Comparison of ENCODE assay signal across 31 cellular contexts in the genomic region with DNA sequence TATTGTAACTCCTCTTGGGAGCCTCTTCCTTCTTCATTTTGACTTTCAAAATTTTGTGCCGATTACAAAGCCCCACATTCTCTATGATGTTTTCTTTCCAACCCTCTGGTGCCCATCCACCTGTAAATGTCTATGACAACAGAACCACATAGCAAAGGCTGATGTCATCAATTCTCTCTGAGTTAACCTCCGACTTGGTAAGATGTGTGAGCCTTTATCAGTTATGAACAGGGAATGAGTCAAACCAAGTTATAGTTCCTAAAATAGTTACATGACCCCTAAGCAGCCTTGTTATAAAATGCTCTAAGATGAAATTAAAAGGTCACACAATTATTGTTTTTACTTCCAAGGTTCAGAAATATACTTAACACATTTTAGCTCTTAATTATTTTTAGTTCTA.
"Had no signal": no experiment of that assay in that cellular context is flagged by ENCODE, and none has a peak within 500 bp of the region (broad histone marks: within the 10 kb centered on the region; RNA-seq: fewer than 3 reads in every experiment).

No MANE protein-coding gene starts in this region.

- H3K4me3 ChIP-seq: body of pancreas, gastroesophageal sphincter, hepatocyte, ovary, uterus had no signal

- H3K36me3 Mint-ChIP-seq: activated naive CD8-positive, alpha-beta T cell; mesothelial cell of epicardium; stimulated activated memory B cell treated with anti-CD40 and anti-IgM and Interleukin-4, amounts not matched to agents 10 μg/mL and 1 μg/mL and 100 μg/mL, for 72 hours; type B pancreatic cell had no signal

- H3K4me3 Mint-ChIP-seq: activated CD4-positive, alpha-beta T cell treated with anti-CD3 and anti-CD28 coated beads for 36 hours; activated CD8-positive, alpha-beta T cell treated with anti-CD3 and anti-CD28 coated beads, Interleukin-2, amount 10 ng/mL, durations not matched to agents 7 days and 5 days; activated naive CD8-positive, alpha-beta T cell; effector memory CD8-positive, alpha-beta T cell; mesothelial cell of epicardium; naive B cell; nephron progenitor cell; stimulated activated memory B cell treated with anti-CD40 and anti-IgM and Interleukin-4, amounts not matched to agents 10 μg/mL and 1 μg/mL and 100 μg/mL, for 72 hours; stimulated activated naive CD8-positive, alpha-beta T cell treated with anti-CD3 and anti-CD28 coated beads, Interleukin-15, amount 100 ng/mL, for 72 hours; type B pancreatic cell had no signal

- H3K36me3 ChIP-seq: gastroesophageal sphincter, neutrophil, ovary, uterus had no signal

- H3K4me1 Mint-ChIP-seq: activated CD4-positive, alpha-beta T cell treated with anti-CD3 and anti-CD28 coated beads for 36 hours; mesothelial cell of epicardium; stimulated activated naive CD8-positive, alpha-beta T cell treated with anti-CD3 and anti-CD28 coated beads, Interleukin-15, amount 100 ng/mL, for 72 hours had no signal

- DNase-seq: activated CD4-positive, alpha-beta T cell treated with anti-CD3 and anti-CD28 coated beads for 36 hours; activated CD4-positive, CD25-positive, alpha-beta regulatory T cell; activated CD8-positive, alpha-beta T cell treated with anti-CD3 and anti-CD28 coated beads, Interleukin-2, amount 10 ng/mL, durations not matched to agents 7 days and 5 days; activated effector memory CD4-positive, alpha-beta T cell treated with Interleukin-2 at 50 U/mL for 16 hours; activated naive CD4-positive, alpha-beta T cell treated with Interleukin-2 at 50 U/mL for 16 hours; activated T-cell treated with anti-CD3 and anti-CD28 coated beads for 4 hours; anterior cingulate cortex; body of pancreas; caudate nucleus; cortex of kidney; effector memory CD8-positive, alpha-beta T cell; erythroblast; naive B cell; nephron progenitor cell; ovary; small intestine; stimulated activated CD4-positive, alpha-beta T cell treated with anti-CD3 and anti-CD28 coated beads, Interleukin-4, amount 100 ng/mL, for 24 hours; stimulated activated naive CD8-positive, alpha-beta T cell treated with anti-CD3 and anti-CD28 coated beads, Interleukin-15, amount 100 ng/mL, for 72 hours; substantia nigra; T-helper 2 cell; uterus had no signal

- FAIRE-seq: keratinocyte, small intestine had no signal

- H2AFZ ChIP-seq: hepatocyte had no signal

- H3K79me2 ChIP-seq: hepatocyte had no signal

- H3K4me2 ChIP-seq: hepatocyte had no signal

- ATAC-seq: activated CD4-positive, alpha-beta T cell treated with anti-CD3 and anti-CD28 coated beads for 36 hours; activated CD8-positive, alpha-beta T cell treated with anti-CD3 and anti-CD28 coated beads, Interleukin-2, amount 10 ng/mL, durations not matched to agents 7 days and 5 days; body of pancreas; effector memory CD8-positive, alpha-beta T cell; gastroesophageal sphincter; sciatic nerve; stimulated activated memory B cell treated with anti-CD40 and anti-IgM and Interleukin-4, amounts not matched to agents 10 μg/mL and 1 μg/mL and 100 μg/mL, for 72 hours; stimulated activated naive CD8-positive, alpha-beta T cell treated with anti-CD3 and anti-CD28 coated beads, Interleukin-15, amount 100 ng/mL, for 72 hours had no signal

- H3K27me3 ChIP-seq: body of pancreas, gastroesophageal sphincter, hepatocyte, neutrophil, ovary, uterus had no signal

- H3K9me3 Mint-ChIP-seq: effector memory CD8-positive, alpha-beta T cell; stimulated activated memory B cell treated with anti-CD40 and anti-IgM and Interleukin-4, amounts not matched to agents 10 μg/mL and 1 μg/mL and 100 μg/mL, for 72 hours; stimulated activated naive CD8-positive, alpha-beta T cell treated with anti-CD3 and anti-CD28 coated beads, Interleukin-15, amount 100 ng/mL, for 72 hours had no signal

- H3K27ac ChIP-seq: body of pancreas, gastroesophageal sphincter, hepatocyte, neutrophil, ovary, uterus had no signal

- H3K27ac Mint-ChIP-seq: activated CD4-positive, alpha-beta T cell treated with anti-CD3 and anti-CD28 coated beads for 36 hours; activated CD8-positive, alpha-beta T cell treated with anti-CD3 and anti-CD28 coated beads, Interleukin-2, amount 10 ng/mL, durations not matched to agents 7 days and 5 days; activated naive CD8-positive, alpha-beta T cell; effector memory CD8-positive, alpha-beta T cell; mesothelial cell of epicardium; naive B cell; nephron progenitor cell; progenitor cell of endocrine pancreas; stimulated activated memory B cell treated with anti-CD40 and anti-IgM and Interleukin-4, amounts not matched to agents 10 μg/mL and 1 μg/mL and 100 μg/mL, for 72 hours; stimulated activated naive CD8-positive, alpha-beta T cell treated with anti-CD3 and anti-CD28 coated beads, Interleukin-15, amount 100 ng/mL, for 72 hours; type B pancreatic cell had no signal

- H3K9me3 ChIP-seq: body of pancreas, neutrophil, ovary, uterus had no signal

- H3K4me1 ChIP-seq: gastroesophageal sphincter, uterus had no signal
